16 cellular contexts compared by ENCODE assay signal in genomic region chr10:6729071-6729773, GRCh38.
DNase-seq lines count a peak whose midpoint lies in the region; ATAC-seq and TF ChIP-seq lines count a peak whose summit lies in the region.
"Had no signal": no experiment of that assay in that cellular context is flagged by ENCODE, and none has a peak within 500 bp of the region (broad histone marks: within the 10 kb centered on the region; RNA-seq: fewer than 3 reads in every experiment).

No MANE protein-coding gene starts in this region.

- peak; percentile 58 for ATAC-seq in stimulated activated memory B cell treated with anti-CD40 and anti-IgM and Interleukin-4, amounts not matched to agents 10 μg/mL and 1 μg/mL and 100 μg/mL, for 72 hours
- ATAC-seq: activated CD8-positive, alpha-beta memory T cell treated with anti-CD3 and anti-CD28 coated beads, Interleukin-2, amount 10 ng/mL, durations not matched to agents 7 days and 5 days; GM12878 had no signal

- peaks cover 3% of the 10 kb centered on the region for H3K9me3 Mint-ChIP-seq in stimulated activated memory B cell treated with anti-CD40 and anti-IgM and Interleukin-4, amounts not matched to agents 10 μg/mL and 1 μg/mL and 100 μg/mL, for 72 hours
- H3K9me3 Mint-ChIP-seq: activated naive CD8-positive, alpha-beta T cell treated with anti-CD3 and anti-CD28 coated beads, Interleukin-2, amount 10 ng/mL, durations not matched to agents 7 days and 5 days had no signal

- H3K27ac Mint-ChIP-seq in stimulated activated memory B cell treated with anti-CD40 and anti-IgM and Interleukin-4, amounts not matched to agents 10 μg/mL and 1 μg/mL and 100 μg/mL, for 72 hours, result no peak overlapping the region
- H3K27ac Mint-ChIP-seq: activated CD8-positive, alpha-beta memory T cell treated with anti-CD3 and anti-CD28 coated beads, Interleukin-2, amount 10 ng/mL, durations not matched to agents 7 days and 5 days; activated naive CD8-positive, alpha-beta T cell treated with anti-CD3 and anti-CD28 coated beads, Interleukin-2, amount 10 ng/mL, durations not matched to agents 7 days and 5 days had no signal

- intact Hi-C loops in uterus (cut with DNase I; ENCODE audit: low total_unique reads), result no loop called here

- no peaks in the 10 kb centered on the region for H3K9me3 ChIP-seq in uterus
- H3K9me3 ChIP-seq: neutrophil, transverse colon had no signal

- no peak for TF ChIP-seq POLR2A in uterus (IDR thresholded peaks at IDR 0.05)

- H3K4me3 Mint-ChIP-seq in stimulated activated memory B cell treated with anti-CD40 and anti-IgM and Interleukin-4, amounts not matched to agents 10 μg/mL and 1 μg/mL and 100 μg/mL, for 72 hours, result no peak overlapping the region
- H3K4me3 Mint-ChIP-seq: activated CD8-positive, alpha-beta memory T cell treated with anti-CD3 and anti-CD28 coated beads, Interleukin-2, amount 10 ng/mL, durations not matched to agents 7 days and 5 days; activated naive CD8-positive, alpha-beta T cell treated with anti-CD3 and anti-CD28 coated beads, Interleukin-2, amount 10 ng/mL, durations not matched to agents 7 days and 5 days had no signal

- TF ChIP-seq CTCF in RWPE1 (conservative IDR thresholded peaks at IDR 0.05; ENCODE audit: low read depth), result no peak
- no peak for TF ChIP-seq CTCF in uterus (IDR thresholded peaks at IDR 0.05)

- H3K27me3 Mint-ChIP-seq in stimulated activated memory B cell treated with anti-CD40 and anti-IgM and Interleukin-4, amounts not matched to agents 10 μg/mL and 1 μg/mL and 100 μg/mL, for 72 hours, result peaks cover 71% of the 10 kb centered on the region

- no peaks in the 10 kb centered on the region for H3K36me3 Mint-ChIP-seq in stimulated activated memory B cell treated with anti-CD40 and anti-IgM and Interleukin-4, amounts not matched to agents 10 μg/mL and 1 μg/mL and 100 μg/mL, for 72 hours
- H3K36me3 Mint-ChIP-seq: activated CD8-positive, alpha-beta memory T cell treated with anti-CD3 and anti-CD28 coated beads, Interleukin-2, amount 10 ng/mL, durations not matched to agents 7 days and 5 days; activated naive CD8-positive, alpha-beta T cell treated with anti-CD3 and anti-CD28 coated beads, Interleukin-2, amount 10 ng/mL, durations not matched to agents 7 days and 5 days had no signal

- H3K4me1 ChIP-seq in uterus, result no peaks in the 10 kb centered on the region
- H3K4me1 ChIP-seq: transverse colon had no signal

- CTCF ChIA-PET in RWPE1 (lab: Yijun Ruan, JAX), result no interaction called here

- no peaks in the 10 kb centered on the region for H3K36me3 ChIP-seq in uterus
- H3K36me3 ChIP-seq: neutrophil, transverse colon had no signal

- POLR2A ChIA-PET in RWPE1 (lab: Yijun Ruan, JAX; ENCODE audit: low non-redundant PET), result no interaction called here

- DNase-seq in activated CD4-positive, alpha-beta T cell treated with anti-CD3 and anti-CD28 coated beads for 48 hours, result peak; percentile 6
- DNase-seq in activated CD4-positive, alpha-beta T cell treated with anti-CD3 and anti-CD28 coated beads, Interleukin-2, amount 50 U/mL, for 4 hours, result no peak
- peak; percentile 72 for DNase-seq in RWPE1 (ENCODE audit: low spot score)
- peak; percentile 13 for DNase-seq in fibroblast of peridontal ligament (ENCODE audit: extremely low read depth)
- no peak for DNase-seq in DMS153 treated with DMSO at 0.1 percent for 48 hours (lab: John Stamatoyannopoulos, UW; ENCODE audit: unreplicated experiment)
- no peak for DNase-seq in activated gamma-delta T cell treated with Interleukin-2 at 50 U/mL for 16 hours
- DNase-seq in uterus, result no peak
- DNase-seq: activated CD8-positive, alpha-beta memory T cell treated with anti-CD3 and anti-CD28 coated beads, Interleukin-2, amount 10 ng/mL, durations not matched to agents 7 days and 5 days; activated naive CD8-positive, alpha-beta T cell treated with anti-CD3 and anti-CD28 coated beads, Interleukin-2, amount 10 ng/mL, durations not matched to agents 7 days and 5 days; H7; NCI-H82; transverse colon had no signal

- no peak overlapping the region for H3K4me3 ChIP-seq in uterus
- H3K4me3 ChIP-seq: GM12878, transverse colon had no signal

- no peaks in the 10 kb centered on the region for H3K27me3 ChIP-seq in uterus

- H3K27ac ChIP-seq in RWPE1, result peak overlapping the region; percentile 80
- H3K27ac ChIP-seq in uterus, result no peak overlapping the region
- H3K27ac ChIP-seq: 22Rv1, neutrophil, transverse colon had no signal

- H3K4me1 Mint-ChIP-seq in stimulated activated memory B cell treated with anti-CD40 and anti-IgM and Interleukin-4, amounts not matched to agents 10 μg/mL and 1 μg/mL and 100 μg/mL, for 72 hours, result no peaks in the 10 kb centered on the region
- H3K4me1 Mint-ChIP-seq: activated CD8-positive, alpha-beta memory T cell treated with anti-CD3 and anti-CD28 coated beads, Interleukin-2, amount 10 ng/mL, durations not matched to agents 7 days and 5 days had no signal

Comparison
In these comparisons a context has a peak if more than half of its experiments do, and no peak if none do; other contexts are left out.
1. DNase-seq: peak in activated CD4-positive, alpha-beta T cell treated with anti-CD3 and anti-CD28 coated beads for 48 hours (single experiment), RWPE1 (single experiment) and fibroblast of peridontal ligament (single experiment); none in activated CD4-positive, alpha-beta T cell treated with anti-CD3 and anti-CD28 coated beads, Interleukin-2, amount 50 U/mL, for 4 hours (0 of 2), DMS153 treated with DMSO at 0.1 percent for 48 hours (single experiment), activated gamma-delta T cell treated with Interleukin-2 at 50 U/mL for 16 hours (single experiment) and uterus (0 of 2).